ENCODE assay signal across 22 cellular contexts in genomic region chr1:228862542-228863505, GRCh38.
DNase-seq lines count a peak whose midpoint lies in the region; ATAC-seq and TF ChIP-seq lines count a peak whose summit lies in the region.
"Had no signal": no experiment of that assay in that cellular context is flagged by ENCODE, and none has a peak within 500 bp of the region (broad histone marks: within the 10 kb centered on the region; RNA-seq: fewer than 3 reads in every experiment).

No MANE protein-coding gene starts in this region.

- H3K27ac ChIP-seq in testis = no peak overlapping the region
- H3K27ac ChIP-seq: BLaER1, heart left ventricle, spleen, thoracic aorta had no signal

- intact Hi-C loops in activated CD8-positive, alpha-beta T cell treated with anti-CD3 and anti-CD28 coated beads for 36 hours (cut with micrococcal nuclease) = no loop called here
- intact Hi-C loops in testis (cut with DNase I; ENCODE audit: low total_unique reads) = no loop called here

- H3K4me3 Mint-ChIP-seq in activated CD8-positive, alpha-beta T cell treated with anti-CD3 and anti-CD28 coated beads, Interleukin-2, amount 10 ng/mL, durations not matched to agents 7 days and 5 days = no peak overlapping the region
- H3K4me3 Mint-ChIP-seq in activated CD8-positive, alpha-beta T cell treated with anti-CD3 and anti-CD28 coated beads for 36 hours = no peak overlapping the region
- H3K4me3 Mint-ChIP-seq in glutamatergic neuron (ENCODE audit: unreplicated experiment) = peak overlapping the region; percentile 55
- no peak overlapping the region for H3K4me3 Mint-ChIP-seq in HFFc6
- H3K4me3 Mint-ChIP-seq in stimulated activated effector memory CD8-positive, alpha-beta T cell treated with anti-CD3 and anti-CD28 coated beads, Interleukin-12 subunit alpha, Interleukin-12 subunit beta, amount 100 ng/mL, for 72 hours = no peak overlapping the region
- H3K4me3 Mint-ChIP-seq: activated naive CD4-positive, alpha-beta T cell treated with anti-CD3 and anti-CD28 coated beads for 36 hours; IgD-negative memory B cell; natural killer cell treated with Interleukin-12 subunit alpha and Interleukin-12 subunit beta and Interleukin-15 and Interleukin-18, amount 100 ng/mL, for 72 hours had no signal

- peaks cover 10% of the 10 kb centered on the region for H3K27me3 Mint-ChIP-seq in activated CD8-positive, alpha-beta T cell treated with anti-CD3 and anti-CD28 coated beads, Interleukin-2, amount 10 ng/mL, durations not matched to agents 7 days and 5 days (ENCODE audit: low read depth)
- no peaks in the 10 kb centered on the region for H3K27me3 Mint-ChIP-seq in activated CD8-positive, alpha-beta T cell treated with anti-CD3 and anti-CD28 coated beads for 36 hours
- H3K27me3 Mint-ChIP-seq in glutamatergic neuron (ENCODE audit: unreplicated experiment) = peaks cover 11% of the 10 kb centered on the region
- peaks cover 6% of the 10 kb centered on the region for H3K27me3 Mint-ChIP-seq in HFFc6 (ENCODE audit: insufficient read depth)

- H3K4me3 ChIP-seq in adipocyte (ENCODE audit: low read length) (no peak overlapping the region), testis (no peak overlapping the region)
- H3K4me3 ChIP-seq: BLaER1, GM12878, heart left ventricle, spleen, thoracic aorta had no signal

- no peak for DNase-seq in activated CD8-positive, alpha-beta T cell treated with anti-CD3 and anti-CD28 coated beads, Interleukin-2, amount 10 ng/mL, durations not matched to agents 7 days and 5 days
- no peak for DNase-seq in activated CD8-positive, alpha-beta T cell treated with anti-CD3 and anti-CD28 coated beads for 36 hours
- DNase-seq in adipocyte (ENCODE audit: low read depth) (peak; percentile 40), glutamatergic neuron (no peak), testis (peak; percentile 7), HFFc6 (no peak)
- no peak for DNase-seq in stimulated activated effector memory CD8-positive, alpha-beta T cell treated with anti-CD3 and anti-CD28 coated beads, Interleukin-12 subunit alpha, Interleukin-12 subunit beta, amount 100 ng/mL, for 72 hours (ENCODE audit: low spot score in 2 of 2)
- DNase-seq: activated naive CD4-positive, alpha-beta T cell treated with anti-CD3 and anti-CD28 coated beads for 36 hours; activated T-cell treated with anti-CD3 and anti-CD28 coated beads for 4 hours; cortex of kidney; erythroblast; GDM1; heart left ventricle; NCI-H1694 treated with DMSO at 0.1 percent for 48 hours; NCI-H226; spleen had no signal

- H3K36me3 ChIP-seq in adipocyte (ENCODE audit: control insufficient read depth, insufficient read depth, low read length, severe bottlenecking) (no peaks in the 10 kb centered on the region), testis (ENCODE audit: low read depth, missing control alignments) (no peaks in the 10 kb centered on the region)
- H3K36me3 ChIP-seq: BLaER1, heart left ventricle, spleen, thoracic aorta had no signal

- TF ChIP-seq POLR2A in testis (IDR thresholded peaks at IDR 0.05) = no peak

- peak overlapping the region; percentile 78 for H3K27ac Mint-ChIP-seq in activated CD8-positive, alpha-beta T cell treated with anti-CD3 and anti-CD28 coated beads, Interleukin-2, amount 10 ng/mL, durations not matched to agents 7 days and 5 days
- no peak overlapping the region for H3K27ac Mint-ChIP-seq in activated CD8-positive, alpha-beta T cell treated with anti-CD3 and anti-CD28 coated beads for 36 hours
- peak overlapping the region; percentile 9 for H3K27ac Mint-ChIP-seq in glutamatergic neuron (ENCODE audit: unreplicated experiment)
- H3K27ac Mint-ChIP-seq in HFFc6 = no peak overlapping the region
- H3K27ac Mint-ChIP-seq in stimulated activated effector memory CD8-positive, alpha-beta T cell treated with anti-CD3 and anti-CD28 coated beads, Interleukin-12 subunit alpha, Interleukin-12 subunit beta, amount 100 ng/mL, for 72 hours = no peak overlapping the region
- H3K27ac Mint-ChIP-seq: activated naive CD4-positive, alpha-beta T cell treated with anti-CD3 and anti-CD28 coated beads for 36 hours; IgD-negative memory B cell; natural killer cell treated with Interleukin-12 subunit alpha and Interleukin-12 subunit beta and Interleukin-15 and Interleukin-18, amount 100 ng/mL, for 72 hours had no signal

- peaks cover 32% of the 10 kb centered on the region for H3K4me1 Mint-ChIP-seq in activated CD8-positive, alpha-beta T cell treated with anti-CD3 and anti-CD28 coated beads, Interleukin-2, amount 10 ng/mL, durations not matched to agents 7 days and 5 days (ENCODE audit: low read depth)
- peaks cover 24% of the 10 kb centered on the region for H3K4me1 Mint-ChIP-seq in activated CD8-positive, alpha-beta T cell treated with anti-CD3 and anti-CD28 coated beads for 36 hours (ENCODE audit: low read depth)
- H3K4me1 Mint-ChIP-seq in glutamatergic neuron (ENCODE audit: low read depth, unreplicated experiment) = peaks cover 42% of the 10 kb centered on the region
- H3K4me1 Mint-ChIP-seq in HFFc6 (ENCODE audit: low read depth) = peaks cover 13% of the 10 kb centered on the region; the same call in 1 of the 2 replicates
- peaks cover 29% of the 10 kb centered on the region for H3K4me1 Mint-ChIP-seq in stimulated activated effector memory CD8-positive, alpha-beta T cell treated with anti-CD3 and anti-CD28 coated beads, Interleukin-12 subunit alpha, Interleukin-12 subunit beta, amount 100 ng/mL, for 72 hours

- H3K36me3 Mint-ChIP-seq in activated CD8-positive, alpha-beta T cell treated with anti-CD3 and anti-CD28 coated beads, Interleukin-2, amount 10 ng/mL, durations not matched to agents 7 days and 5 days (ENCODE audit: low read depth) = no peaks in the 10 kb centered on the region
- no peaks in the 10 kb centered on the region for H3K36me3 Mint-ChIP-seq in activated CD8-positive, alpha-beta T cell treated with anti-CD3 and anti-CD28 coated beads for 36 hours (ENCODE audit: low read depth)
- H3K36me3 Mint-ChIP-seq in glutamatergic neuron (ENCODE audit: unreplicated experiment) (no peaks in the 10 kb centered on the region), HFFc6 (ENCODE audit: low read depth) (no peaks in the 10 kb centered on the region; the same call in 1 of the 2 replicates)
- no peaks in the 10 kb centered on the region for H3K36me3 Mint-ChIP-seq in stimulated activated effector memory CD8-positive, alpha-beta T cell treated with anti-CD3 and anti-CD28 coated beads, Interleukin-12 subunit alpha, Interleukin-12 subunit beta, amount 100 ng/mL, for 72 hours
- H3K36me3 Mint-ChIP-seq: IgD-negative memory B cell; natural killer cell treated with Interleukin-12 subunit alpha and Interleukin-12 subunit beta and Interleukin-15 and Interleukin-18, amount 100 ng/mL, for 72 hours had no signal

- no peaks in the 10 kb centered on the region for H3K9me3 Mint-ChIP-seq in activated CD8-positive, alpha-beta T cell treated with anti-CD3 and anti-CD28 coated beads, Interleukin-2, amount 10 ng/mL, durations not matched to agents 7 days and 5 days (ENCODE audit: insufficient read depth)
- H3K9me3 Mint-ChIP-seq in activated CD8-positive, alpha-beta T cell treated with anti-CD3 and anti-CD28 coated beads for 36 hours = no peaks in the 10 kb centered on the region
- peaks cover 9% of the 10 kb centered on the region for H3K9me3 Mint-ChIP-seq in glutamatergic neuron (ENCODE audit: unreplicated experiment)
- peaks cover 37% of the 10 kb centered on the region for H3K9me3 Mint-ChIP-seq in HFFc6
- H3K9me3 Mint-ChIP-seq in stimulated activated effector memory CD8-positive, alpha-beta T cell treated with anti-CD3 and anti-CD28 coated beads, Interleukin-12 subunit alpha, Interleukin-12 subunit beta, amount 100 ng/mL, for 72 hours = no peaks in the 10 kb centered on the region
- H3K9me3 Mint-ChIP-seq: activated naive CD4-positive, alpha-beta T cell treated with anti-CD3 and anti-CD28 coated beads for 36 hours; IgD-negative memory B cell; natural killer cell treated with Interleukin-12 subunit alpha and Interleukin-12 subunit beta and Interleukin-15 and Interleukin-18, amount 100 ng/mL, for 72 hours had no signal

- 81 to 87% methylated on average over 13 of the region's 13 CpGs for WGBS in testis, 2 donors

- TF ChIP-seq CTCF in activated CD8-positive, alpha-beta T cell treated with anti-CD3 and anti-CD28 coated beads for 36 hours (IDR thresholded peaks at IDR 0.05) = no peak
- no peak for TF ChIP-seq CTCF in glutamatergic neuron (IDR thresholded peaks at IDR 0.05; ENCODE audit: partially characterized antibody, unreplicated experiment)
- no peak for TF ChIP-seq CTCF in testis (IDR thresholded peaks at IDR 0.05)
- no peak for TF ChIP-seq CTCF in HFFc6 (IDR thresholded peaks at IDR 0.05)

- H3K9me3 ChIP-seq in adipocyte (ENCODE audit: control insufficient read depth, low read length) (no peaks in the 10 kb centered on the region), testis (no peaks in the 10 kb centered on the region)
- H3K9me3 ChIP-seq: BLaER1, heart left ventricle, spleen, thoracic aorta had no signal

- H3K27me3 ChIP-seq in adipocyte (replicated peaks; ENCODE audit: control insufficient read depth, insufficient read depth, low read length) = peaks cover 1% of the 10 kb centered on the region
- H3K27me3 ChIP-seq in testis = no peaks in the 10 kb centered on the region
- H3K27me3 ChIP-seq: BLaER1 had no signal

- ATAC-seq in activated CD8-positive, alpha-beta T cell treated with anti-CD3 and anti-CD28 coated beads, Interleukin-2, amount 10 ng/mL, durations not matched to agents 7 days and 5 days = no peak
- no peak for ATAC-seq in activated CD8-positive, alpha-beta T cell treated with anti-CD3 and anti-CD28 coated beads for 36 hours
- ATAC-seq in HG02884 (IDR thresholded peaks at IDR 0.05; ENCODE audit: unreplicated experiment) = no peak
- ATAC-seq in stimulated activated effector memory CD8-positive, alpha-beta T cell treated with anti-CD3 and anti-CD28 coated beads, Interleukin-12 subunit alpha, Interleukin-12 subunit beta, amount 100 ng/mL, for 72 hours = no peak
- ATAC-seq: heart left ventricle; natural killer cell treated with Interleukin-12 subunit alpha and Interleukin-12 subunit beta and Interleukin-15 and Interleukin-18, amount 100 ng/mL, for 72 hours had no signal

- H3K9ac ChIP-seq in adipocyte (ENCODE audit: low read length) = no peak overlapping the region
- H3K9ac ChIP-seq: BLaER1 had no signal

- H3K4me1 ChIP-seq in adipocyte (ENCODE audit: control insufficient read depth, insufficient read depth, low read length) (peaks cover 16% of the 10 kb centered on the region), testis (no peaks in the 10 kb centered on the region)

- POLR2A ChIA-PET in activated CD8-positive, alpha-beta T cell treated with anti-CD3 and anti-CD28 coated beads, Interleukin-2, amount 10 ng/mL, durations not matched to agents 7 days and 5 days (lab: Charles Lee) = no interaction called here
- POLR2A ChIA-PET in activated CD8-positive, alpha-beta T cell treated with anti-CD3 and anti-CD28 coated beads for 36 hours (lab: Charles Lee) = no interaction called here

- CTCF ChIA-PET in activated CD8-positive, alpha-beta T cell treated with anti-CD3 and anti-CD28 coated beads, Interleukin-2, amount 10 ng/mL, durations not matched to agents 7 days and 5 days (lab: Charles Lee) = no interaction called here
- CTCF ChIA-PET in activated CD8-positive, alpha-beta T cell treated with anti-CD3 and anti-CD28 coated beads for 36 hours (lab: Charles Lee) = no interaction called here

Comparison
In these comparisons a context has a peak if more than half of its experiments do, and no peak if none do; other contexts are left out.
1. H3K27ac Mint-ChIP-seq: peak in activated CD8-positive, alpha-beta T cell treated with anti-CD3 and anti-CD28 coated beads, Interleukin-2, amount 10 ng/mL, durations not matched to agents 7 days and 5 days (single experiment) and glutamatergic neuron (single experiment); none in activated CD8-positive, alpha-beta T cell treated with anti-CD3 and anti-CD28 coated beads for 36 hours (single experiment), HFFc6 (single experiment) and stimulated activated effector memory CD8-positive, alpha-beta T cell treated with anti-CD3 and anti-CD28 coated beads, Interleukin-12 subunit alpha, Interleukin-12 subunit beta, amount 100 ng/mL, for 72 hours (single experiment).
2. DNase-seq: peak in adipocyte (single experiment) and testis (single experiment); none in activated CD8-positive, alpha-beta T cell treated with anti-CD3 and anti-CD28 coated beads, Interleukin-2, amount 10 ng/mL, durations not matched to agents 7 days and 5 days (single experiment), activated CD8-positive, alpha-beta T cell treated with anti-CD3 and anti-CD28 coated beads for 36 hours (single experiment), glutamatergic neuron (single experiment), HFFc6 (single experiment) and stimulated activated effector memory CD8-positive, alpha-beta T cell treated with anti-CD3 and anti-CD28 coated beads, Interleukin-12 subunit alpha, Interleukin-12 subunit beta, amount 100 ng/mL, for 72 hours (0 of 2).